11 cellular contexts compared by ENCODE assay signal in genomic region chr5:14326035-14326909, GRCh38.
DNase-seq lines count a peak whose midpoint lies in the region; ATAC-seq, FAIRE-seq and TF ChIP-seq lines count a peak whose summit lies in the region.
"Had no signal": no experiment of that assay in that cellular context is flagged by ENCODE, and none has a peak within 500 bp of the region (broad histone marks: within the 10 kb centered on the region; RNA-seq: fewer than 3 reads in every experiment).

No MANE protein-coding gene starts in this region.

- H3K9ac ChIP-seq in kidney (ENCODE audit: low read length in 2 of 2), result no peak overlapping the region

- H3K4me3 ChIP-seq in AG04450 (ENCODE audit: low read depth, low read length) (no peak overlapping the region), HL-60 (replicated peaks; ENCODE audit: insufficient read depth, low read length) (no peak overlapping the region), kidney (ENCODE audit: low read length in 2 of 2) (no peak overlapping the region)
- H3K4me3 ChIP-seq: gastrocnemius medialis had no signal

- H3K9me3 ChIP-seq in AG04450 (ENCODE audit: control insufficient read depth, insufficient read depth, low read length) (peaks cover under 1% of the 10 kb centered on the region; the same call in 1 of the 2 replicates), kidney (ENCODE audit: control insufficient read depth in 1 of 2, low read length in 2 of 2) (no peaks in the 10 kb centered on the region)
- H3K9me3 ChIP-seq: gastrocnemius medialis had no signal

- H3K27me3 ChIP-seq in AG04450 (ENCODE audit: control insufficient read depth, insufficient read depth, low read length) (no peaks in the 10 kb centered on the region), HL-60 (ENCODE audit: insufficient read depth, poor library complexity, severe bottlenecking) (no peaks in the 10 kb centered on the region)
- H3K27me3 ChIP-seq: gastrocnemius medialis had no signal

- FAIRE-seq in kidney (lab: Jason Lieb, UNC) (no peak), RCC 7860 (lab: Jason Lieb, UNC) (no peak)
- FAIRE-seq: small intestine had no signal

- POLR2A ChIA-PET in AG04450 (lab: Yijun Ruan, JAX), result interaction anchor here (0.6 kb wide), 1 partner anchor 11 kb away, joined by 4 read pairs; no protein-coding TSS in a partner anchor

- TF ChIP-seq CTCF in AG04450 (IDR thresholded peaks at IDR 0.05; ENCODE audit: low read depth, low read length) (peak; percentile 33; the same call in 1 of the 2 replicates), HL-60 (IDR thresholded peaks at IDR 0.05; ENCODE audit: insufficient read depth, low read length) (peak; percentile 13), VCaP (conservative IDR thresholded peaks at IDR 0.05) (peak; percentile 70), kidney (IDR thresholded peaks at IDR 0.05; ENCODE audit: borderline replicate concordance, extremely low read depth, insufficient read depth) (peak; percentile 24)

- H3K27ac ChIP-seq in AG04450 (ENCODE audit: low read depth, low read length) (no peak overlapping the region), HL-60 (replicated peaks) (no peak overlapping the region), VCaP (peak overlapping the region; percentile 68), kidney (ENCODE audit: low read depth in 2 of 2, low read length in 2 of 2) (no peak overlapping the region)
- H3K27ac ChIP-seq: gastrocnemius medialis had no signal

- CTCF ChIA-PET in AG04450 (lab: Charles Lee), result interaction anchor here (0.6 to 0.7 kb wide), 2 partner anchors 33 to 55 kb away, joined by 3 to 4 read pairs; no protein-coding TSS in a partner anchor

- H3K36me3 ChIP-seq in kidney (ENCODE audit: control insufficient read depth in 1 of 2, insufficient read depth in 2 of 2, low read length in 2 of 2), result peaks cover 0 to 6% of the 10 kb centered on the region in 2 donors

- intact Hi-C loops in kidney (cut with DNase I), result no loop called here

- H3K4me1 ChIP-seq in kidney (ENCODE audit: control insufficient read depth in 1 of 2, insufficient read depth in 1 of 2, low read depth in 1 of 2, low read length in 2 of 2), result peaks cover 0 to 2% of the 10 kb centered on the region in 2 donors

- ATAC-seq in GM19397 (IDR thresholded peaks at IDR 0.05; ENCODE audit: unreplicated experiment) (no peak), GM19463 (IDR thresholded peaks at IDR 0.05; ENCODE audit: unreplicated experiment) (no peak), GM21515 (IDR thresholded peaks at IDR 0.05; ENCODE audit: unreplicated experiment) (no peak)

- DNase-seq in AG04450 (ENCODE audit: low read depth, low spot score), result no peak
- DNase-seq in HL-60 (ENCODE audit: low read depth in 1 of 2, low spot score in 1 of 2), result no peak
- DNase-seq in kidney, result no peak
- no peak for DNase-seq in RCC 7860 (ENCODE audit: low spot score)
- DNase-seq: gastrocnemius medialis, GOT3, small intestine had no signal

Comparison
In these comparisons a context has a peak if more than half of its experiments do, and no peak if none do; other contexts are left out.
1. CTCF ChIP-seq: peak in every context shown above with its lines; median percentile 70 in VCaP; 33 in AG04450; 24 in kidney; 13 in HL-60.